18 cellular contexts compared by ENCODE assay signal in the genomic region with DNA sequence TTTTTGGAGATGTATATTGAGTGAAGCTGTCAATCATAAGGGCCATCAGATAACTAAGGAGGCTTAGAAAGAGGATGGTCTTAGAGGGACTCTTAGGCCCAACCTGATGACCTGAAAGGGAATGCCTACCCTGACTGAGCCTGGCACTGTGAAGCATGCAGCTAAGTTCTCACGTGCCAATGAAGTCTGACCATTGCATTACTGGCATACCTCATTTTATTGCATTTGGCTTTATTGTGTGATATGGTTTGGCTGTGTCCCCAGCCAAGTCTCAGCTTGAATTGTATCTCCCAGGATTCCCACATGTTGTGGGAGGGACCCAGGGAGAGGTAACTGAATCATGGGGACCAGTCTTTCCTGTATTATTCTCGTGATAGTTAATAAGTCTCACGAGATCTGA.
"Had no signal": no experiment of that assay in that cellular context is flagged by ENCODE, and none has a peak within 500 bp of the region (broad histone marks: within the 10 kb centered on the region; RNA-seq: fewer than 3 reads in every experiment).

No MANE protein-coding gene starts in this region.

- H2AFZ ChIP-seq: neural progenitor cell had no signal

- H3K9ac ChIP-seq: neural progenitor cell had no signal

- ATAC-seq: effector memory CD8-positive, alpha-beta T cell; left lobe of liver; naive thymus-derived CD8-positive, alpha-beta T cell; stimulated activated naive CD8-positive, alpha-beta T cell treated with anti-CD3 and anti-CD28 coated beads, Interleukin-15, Interleukin-2, amounts not matched to agents 100 U/mL and 50 U/mL, for 24 hours had no signal

- H3K4me3 ChIP-seq: breast epithelium, esophagus muscularis mucosa, lung, neural progenitor cell, spleen, upper lobe of left lung had no signal

- DNase-seq: activated CD4-positive, alpha-beta memory T cell treated with anti-CD3 and anti-CD28 coated beads, Interleukin-2, amount 10 ng/mL, durations not matched to agents 7 days and 5 days; activated CD4-positive, alpha-beta T cell treated with anti-CD3 and anti-CD28 coated beads, Interleukin-2, amount 10 ng/mL, durations not matched to agents 24 days and 14 days; activated gamma-delta T cell treated with Interleukin-2 at 50 U/mL for 16 hours; activated T-cell treated with anti-CD3 and anti-CD28 coated beads for 4 hours; aorta; kidney; naive thymus-derived CD8-positive, alpha-beta T cell; posterior cingulate gyrus; spleen; stimulated activated CD4-positive, alpha-beta T cell treated with anti-CD3 and anti-CD28 coated beads, Interleukin-4, amount 100 ng/mL, for 1 hour; stimulated activated naive CD8-positive, alpha-beta T cell treated with anti-CD3 and anti-CD28 coated beads, Interleukin-15, Interleukin-2, amounts not matched to agents 100 U/mL and 50 U/mL, for 24 hours; upper lobe of left lung had no signal

- H3K27me3 ChIP-seq: breast epithelium, esophagus muscularis mucosa, neural progenitor cell, spleen, upper lobe of left lung had no signal

- H3K4me2 ChIP-seq: neural progenitor cell had no signal

- H3K4me1 ChIP-seq: breast epithelium, esophagus muscularis mucosa, neural progenitor cell, spleen, upper lobe of left lung had no signal

- H3K27ac ChIP-seq: breast epithelium, esophagus muscularis mucosa, neural progenitor cell, spleen, upper lobe of left lung had no signal

- H3K36me3 ChIP-seq: breast epithelium, esophagus muscularis mucosa, neural progenitor cell, spleen, upper lobe of left lung had no signal

- H3K9me3 ChIP-seq: breast epithelium, esophagus muscularis mucosa, spleen, upper lobe of left lung had no signal
